In the genomic region with DNA sequence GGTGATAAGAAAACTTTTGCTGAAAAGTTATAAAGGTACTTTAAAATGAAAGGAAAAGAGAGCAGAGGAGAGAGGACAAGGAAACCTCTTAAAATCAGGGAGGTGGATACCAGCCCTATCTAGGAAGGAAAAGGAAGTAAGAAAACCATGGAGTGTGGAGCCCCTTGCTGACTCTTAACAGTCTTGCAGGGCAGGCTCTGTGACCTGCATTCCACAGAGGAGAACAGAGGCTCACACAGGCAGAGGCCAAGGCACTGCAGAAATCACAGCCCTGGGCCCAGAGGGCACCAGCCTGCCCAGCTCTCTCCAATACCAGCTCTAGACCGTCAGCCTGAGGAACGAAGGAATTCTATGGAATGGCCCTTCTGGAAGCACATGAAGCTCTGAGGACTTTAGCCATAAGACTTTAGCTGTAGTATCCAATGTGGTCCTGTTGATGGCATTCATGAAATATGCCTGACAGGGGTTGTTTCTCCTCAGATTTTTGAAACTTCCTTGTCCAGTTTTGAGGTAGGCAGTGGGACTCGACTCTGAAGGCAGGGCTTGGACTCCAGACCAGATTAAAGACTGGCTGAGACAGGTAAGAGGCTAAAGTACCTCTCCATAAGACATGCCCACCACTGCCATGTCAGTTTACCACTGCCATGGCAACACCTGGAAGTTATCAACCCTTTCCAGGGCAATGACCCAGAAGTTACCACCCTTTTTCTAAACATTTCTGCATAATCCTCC, we compare ENCODE assay signal across 8 cellular contexts.
A peak's percentile ranks its signal among the peaks of the same experiment; 100 is the strongest.
DNase-seq lines count a peak whose midpoint lies in the region; ATAC-seq and TF ChIP-seq lines count a peak whose summit lies in the region.

No MANE protein-coding gene starts in this region.

- H3K79me2 ChIP-seq in GM23248 (ENCODE audit: insufficient read depth), result no peaks in the 10 kb centered on the region

- no peak overlapping the region for H3K4me3 Mint-ChIP-seq in activated T-helper 17 cell treated with anti-CD3 and anti-CD28 coated beads, Interleukin-2, amount 50 U/mL, for 72 hours

- H3K36me3 Mint-ChIP-seq in activated T-helper 17 cell treated with anti-CD3 and anti-CD28 coated beads, Interleukin-2, amount 50 U/mL, for 72 hours (ENCODE audit: low read depth), result no peaks in the 10 kb centered on the region

- in situ Hi-C loops in GM23248 (cut with MboI), result loop anchor here (25.0 kb wide), 1 partner anchor 180 kb away; no protein-coding TSS in a partner anchor

- H3K4me2 ChIP-seq in GM23248 (ENCODE audit: unreplicated experiment), result no peak overlapping the region

- no peaks in the 10 kb centered on the region for H3K27me3 ChIP-seq in GM23248 (replicated peaks; ENCODE audit: insufficient read depth)

- peaks cover 3% of the 10 kb centered on the region for H3K27me3 Mint-ChIP-seq in activated T-helper 17 cell treated with anti-CD3 and anti-CD28 coated beads, Interleukin-2, amount 50 U/mL, for 72 hours

- CTCF ChIA-PET in RWPE1 (lab: Yijun Ruan, JAX), result interaction anchor here (0.7 kb wide), 1 partner anchor 46 kb away, joined by 4 read pairs; no protein-coding TSS in a partner anchor

- no peaks in the 10 kb centered on the region for H3K9me3 ChIP-seq in GM23248 (ENCODE audit: low read depth)

- H3K4me3 ChIP-seq in GM23248, result no peak overlapping the region
- H3K4me3 ChIP-seq in retinal pigment epithelial cell (ENCODE audit: low read length), result no peak overlapping the region

- H3K9ac ChIP-seq in GM23248, result no peak overlapping the region

- no peak for ATAC-seq in activated T-helper 17 cell treated with anti-CD3 and anti-CD28 coated beads, Interleukin-2, amount 50 U/mL, for 72 hours (replicated peaks)

- POLR2A ChIA-PET in RWPE1 (lab: Yijun Ruan, JAX; ENCODE audit: low non-redundant PET), result no interaction called here

- peaks cover 11% of the 10 kb centered on the region for H3F3A ChIP-seq in GM23248 (ENCODE audit: insufficient read depth)

- TF ChIP-seq CTCF in RWPE1 (conservative IDR thresholded peaks at IDR 0.05; ENCODE audit: low read depth) (no peak; the same call in 1 of the 2 replicates), retinal pigment epithelial cell (conservative IDR thresholded peaks at IDR 0.05; ENCODE audit: low read depth, low read length) (peak; percentile 57)

- 59 to 67% methylated on average over 3 of the region's 3 CpGs for WGBS in GM23248 (ENCODE audit: low coverage in 1 of 2, low lambda C conversion rate in 2 of 2, missing lambda C conversion rate in 2 of 2), 2 experiments

- H3K4me1 ChIP-seq in GM23248 (ENCODE audit: insufficient read depth), result peaks cover 8% of the 10 kb centered on the region

- no peaks in the 10 kb centered on the region for H3K9me3 Mint-ChIP-seq in activated T-helper 17 cell treated with anti-CD3 and anti-CD28 coated beads, Interleukin-2, amount 50 U/mL, for 72 hours

- peaks cover 8% of the 10 kb centered on the region for H3K4me1 Mint-ChIP-seq in activated T-helper 17 cell treated with anti-CD3 and anti-CD28 coated beads, Interleukin-2, amount 50 U/mL, for 72 hours

- DNase-seq in GM23248, result peak; percentile 86
- peak; percentile 45 for DNase-seq in RWPE1 (ENCODE audit: low spot score)
- DNase-seq in fibroblast of peridontal ligament (ENCODE audit: extremely low read depth), result peak; percentile 92
- DNase-seq in retinal pigment epithelial cell (ENCODE audit: low read depth), result peak; percentile 40
- no peak for DNase-seq in NCI-H446 treated with DMSO at 0.1 percent for 48 hours (lab: John Stamatoyannopoulos, UW)
- no peak for DNase-seq in stimulated activated CD4-positive, alpha-beta T cell treated with anti-CD3 and anti-CD28 coated beads, Interleukin-12 subunit alpha, Interleukin-12 subunit beta, amount 100 ng/mL, for 4 hours
- no peak for DNase-seq in NCI-H1417 (lab: John Stamatoyannopoulos, UW)

- no peak overlapping the region for H3K27ac ChIP-seq in GM23248
- peak overlapping the region; percentile 16; the same call in 1 of the 2 replicates for H3K27ac ChIP-seq in RWPE1

- 0 out of 2 replicates have a peak overlapping the region, but pooled peaks have one; percentile 28 for H2AFZ ChIP-seq in GM23248

- no peaks in the 10 kb centered on the region for H3K36me3 ChIP-seq in GM23248 (ENCODE audit: low read depth)

- H3K9me2 ChIP-seq in GM23248 (ENCODE audit: insufficient read depth), result no peaks in the 10 kb centered on the region

- no peaks in the 10 kb centered on the region for H4K20me1 ChIP-seq in GM23248 (ENCODE audit: insufficient read depth)

- no peak overlapping the region for H3K27ac Mint-ChIP-seq in activated T-helper 17 cell treated with anti-CD3 and anti-CD28 coated beads, Interleukin-2, amount 50 U/mL, for 72 hours

Comparison
In these comparisons a context has a peak if more than half of its experiments do, and no peak if none do; other contexts are left out.
1. DNase-seq: peak in GM23248 (single experiment), RWPE1 (single experiment), fibroblast of peridontal ligament (single experiment) and retinal pigment epithelial cell (single experiment); none in NCI-H446 treated with DMSO at 0.1 percent for 48 hours (single experiment), stimulated activated CD4-positive, alpha-beta T cell treated with anti-CD3 and anti-CD28 coated beads, Interleukin-12 subunit alpha, Interleukin-12 subunit beta, amount 100 ng/mL, for 4 hours (single experiment) and NCI-H1417 (0 of 3).